ENCODE assay signal across 11 cellular contexts in the genomic region with DNA sequence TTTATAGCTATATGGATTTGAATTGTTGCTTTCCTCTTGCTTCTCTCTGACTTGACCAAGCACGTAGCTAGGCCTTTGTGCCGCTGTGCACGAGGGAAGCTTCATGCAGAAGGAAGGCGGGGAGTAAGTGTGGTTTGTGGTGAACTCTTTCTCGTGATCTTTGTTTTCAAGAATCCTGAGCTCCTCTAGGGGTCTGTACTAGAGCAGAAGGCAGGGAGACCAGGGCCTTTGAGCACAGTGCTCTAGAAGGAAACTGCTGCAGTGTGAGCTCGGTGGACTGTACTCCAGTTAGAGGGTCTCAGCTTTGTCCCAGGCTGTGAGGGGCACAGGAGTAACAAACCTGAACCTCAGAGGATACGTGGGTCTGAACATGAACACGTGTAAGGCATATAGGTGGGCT. TPM values are rescaled to one million over a fixed set of nuclear protein-coding genes. Genes with fewer than 3 reads are reported as not detected.
DNase-seq lines count a peak whose midpoint lies in the region; ATAC-seq lines count a peak whose summit lies in the region.
"Had no signal": no experiment of that assay in that cellular context is flagged by ENCODE, and none has a peak within 500 bp of the region (broad histone marks: within the 10 kb centered on the region; RNA-seq: fewer than 3 reads in every experiment).

No MANE protein-coding gene starts in this region.

- no peaks in the 10 kb centered on the region for H3K36me3 Mint-ChIP-seq in activated T-helper 2 cell treated with anti-CD3 and anti-CD28 coated beads, Interferon-gamma antibody, Interleukin-2, Interleukin-4, amounts not matched to agents 10 μg/mL and 5 μg/mL and 100 μg/mL, durations not matched to agents 14 hours and 24 hours and 36 hours (ENCODE audit: low read depth)

- intact Hi-C loops in activated T-helper 2 cell treated with anti-CD3 and anti-CD28 coated beads, Interferon-gamma antibody, Interleukin-2, Interleukin-4, amounts not matched to agents 10 μg/mL and 5 μg/mL and 100 μg/mL, durations not matched to agents 14 hours and 24 hours and 36 hours (cut with micrococcal nuclease) = no loop called here
- intact Hi-C loops in left ventricle myocardium superior (cut with micrococcal nuclease) = no loop called here

- DNase-seq in stimulated activated naive CD4-positive, alpha-beta T cell (lab: John Stamatoyannopoulos, UW) = peak in 4 of 6 experiments; percentile 1 to 60 (median 36)
- DNase-seq in stimulated activated naive CD4-positive, alpha-beta T cell treated with Interleukin-2 at 50 U/mL for 16 hours (lab: John Stamatoyannopoulos, UW) = no peak
- DNase-seq in activated T-helper 2 cell treated with anti-CD3 and anti-CD28 coated beads, Interferon-gamma antibody, Interleukin-2, Interleukin-4, amounts not matched to agents 10 μg/mL and 5 μg/mL and 100 μg/mL, durations not matched to agents 14 hours and 24 hours and 36 hours (ENCODE audit: low spot score) = peak; percentile 12
- DNase-seq in left ventricle myocardium superior = no peak
- no peak for DNase-seq in HuH-7.5 (ENCODE audit: low spot score)
- DNase-seq in HK-2 (ENCODE audit: unreplicated experiment) = no peak
- DNase-seq: AML-193, NCI-H510A had no signal

- peaks cover 24% of the 10 kb centered on the region for H3K4me1 Mint-ChIP-seq in activated T-helper 2 cell treated with anti-CD3 and anti-CD28 coated beads, Interferon-gamma antibody, Interleukin-2, Interleukin-4, amounts not matched to agents 10 μg/mL and 5 μg/mL and 100 μg/mL, durations not matched to agents 14 hours and 24 hours and 36 hours (ENCODE audit: low read depth)
- H3K4me1 Mint-ChIP-seq: nephron had no signal

- H3K27me3 Mint-ChIP-seq in activated T-helper 2 cell treated with anti-CD3 and anti-CD28 coated beads, Interferon-gamma antibody, Interleukin-2, Interleukin-4, amounts not matched to agents 10 μg/mL and 5 μg/mL and 100 μg/mL, durations not matched to agents 14 hours and 24 hours and 36 hours (ENCODE audit: low read depth) = peaks cover 19% of the 10 kb centered on the region

- no peak overlapping the region for H3K4me3 Mint-ChIP-seq in activated T-helper 2 cell treated with anti-CD3 and anti-CD28 coated beads, Interferon-gamma antibody, Interleukin-2, Interleukin-4, amounts not matched to agents 10 μg/mL and 5 μg/mL and 100 μg/mL, durations not matched to agents 14 hours and 24 hours and 36 hours (ENCODE audit: low read depth)
- H3K4me3 Mint-ChIP-seq: nephron had no signal

- H3K9me3 Mint-ChIP-seq in activated T-helper 2 cell treated with anti-CD3 and anti-CD28 coated beads, Interferon-gamma antibody, Interleukin-2, Interleukin-4, amounts not matched to agents 10 μg/mL and 5 μg/mL and 100 μg/mL, durations not matched to agents 14 hours and 24 hours and 36 hours = no peaks in the 10 kb centered on the region

- ATAC-seq in HG03442 (IDR thresholded peaks at IDR 0.05; ENCODE audit: unreplicated experiment) = peak; percentile 76
- no peak for ATAC-seq in left ventricle myocardium superior
- no peak for ATAC-seq in HG02623 (IDR thresholded peaks at IDR 0.05; ENCODE audit: unreplicated experiment)

- no peak overlapping the region for H3K27ac Mint-ChIP-seq in activated T-helper 2 cell treated with anti-CD3 and anti-CD28 coated beads, Interferon-gamma antibody, Interleukin-2, Interleukin-4, amounts not matched to agents 10 μg/mL and 5 μg/mL and 100 μg/mL, durations not matched to agents 14 hours and 24 hours and 36 hours
- H3K27ac Mint-ChIP-seq: nephron had no signal

RNA-seq across cellular contexts. Expression of a gene that starts 49.0 kb away (rescaled TPM):
- 19.5 and 21.0 TPM in 2 replicates for total RNA-seq in activated T-helper 2 cell treated with anti-CD3 and anti-CD28 coated beads, Interferon-gamma antibody, Interleukin-2, Interleukin-4, amounts not matched to agents 10 μg/mL and 5 μg/mL and 100 μg/mL, durations not matched to agents 14 hours and 24 hours and 36 hours
- total RNA-seq in left ventricle myocardium superior = 7.3 TPM

Comparison
In these comparisons a context has a peak if more than half of its experiments do, and no peak if none do; other contexts are left out.
1. DNase-seq: peak in stimulated activated naive CD4-positive, alpha-beta T cell (4 of 6) and activated T-helper 2 cell treated with anti-CD3 and anti-CD28 coated beads, Interferon-gamma antibody, Interleukin-2, Interleukin-4, amounts not matched to agents 10 μg/mL and 5 μg/mL and 100 μg/mL, durations not matched to agents 14 hours and 24 hours and 36 hours (single experiment); none in stimulated activated naive CD4-positive, alpha-beta T cell treated with Interleukin-2 at 50 U/mL for 16 hours (single experiment), left ventricle myocardium superior (single experiment), HuH-7.5 (single experiment) and HK-2 (single experiment).